8 cellular contexts compared by ENCODE assay signal in the genomic region with DNA sequence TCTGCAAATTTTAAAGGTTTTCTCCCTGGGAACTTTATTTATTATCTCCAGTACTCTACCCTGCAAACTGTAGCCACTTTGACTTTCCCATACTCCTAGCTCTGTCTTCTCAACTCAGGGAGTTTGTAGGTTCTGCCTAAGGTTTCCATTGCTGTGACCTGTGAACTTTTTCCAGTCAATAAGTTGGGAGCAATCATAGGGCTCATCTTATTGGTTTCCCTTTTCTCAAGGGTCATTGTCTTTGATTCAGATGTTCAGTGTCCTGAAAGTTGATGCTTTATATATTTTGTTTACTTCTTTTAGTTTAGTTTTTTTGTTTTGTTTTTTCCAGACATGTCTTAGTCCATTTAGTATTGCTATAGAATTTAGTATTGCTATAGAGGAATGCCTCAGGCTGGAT.
"Had no signal": no experiment of that assay in that cellular context is flagged by ENCODE, and none has a peak within 500 bp of the region (broad histone marks: within the 10 kb centered on the region; RNA-seq: fewer than 3 reads in every experiment).

No MANE protein-coding gene starts in this region.

- ATAC-seq: HepG2, K562 had no signal

- DNase-seq: IMR-90, KBM-7, KG1 had no signal

- H3K4me3 ChIP-seq: K562 had no signal

- FAIRE-seq: HepG2, HTR-8/SVneo, K562 had no signal

- H3K27ac ChIP-seq: HL-60, KMS-11 had no signal
